1 cellular context compared by ENCODE assay signal in genomic region chr20:32925481-32926196, GRCh38.
TF ChIP-seq lines count a peak whose summit lies in the region.

No MANE protein-coding gene starts in this region.

TF ChIP-seq in SK-N-SH treated with all-trans-retinoic acid at 6 μM for 48 hours, 23 proteins besides CTCF, POLR2A, EP300 and RAD21 (continued from another document):
- no peak for TF ChIP-seq CSRNP3 (CRISPR knock-in tag; IDR thresholded peaks at IDR 0.05)
- no peak for TF ChIP-seq TOX (CRISPR knock-in tag; IDR thresholded peaks at IDR 0.05; ENCODE audit: borderline replicate concordance)
